In genomic region chr4:7043521-7044414, GRCh38 we compare ENCODE assay signal across 8 cellular contexts. TPM values are rescaled to one million over a fixed set of nuclear protein-coding genes. Genes with fewer than 3 reads are reported as not detected.
DNase-seq lines count a peak whose midpoint lies in the region; ATAC-seq and TF ChIP-seq lines count a peak whose summit lies in the region.

No MANE protein-coding gene starts in this region.

- H3K36me3 Mint-ChIP-seq in glutamatergic neuron (ENCODE audit: unreplicated experiment): no peaks in the 10 kb centered on the region

- no peaks in the 10 kb centered on the region for H3K27me3 ChIP-seq in prostate gland (replicated peaks; ENCODE audit: insufficient read depth)

- peaks cover 15% of the 10 kb centered on the region for H3K9me3 Mint-ChIP-seq in glutamatergic neuron (ENCODE audit: unreplicated experiment)

- H3K36me3 ChIP-seq in prostate gland: no peaks in the 10 kb centered on the region

- peaks cover 13% of the 10 kb centered on the region for H3K27me3 Mint-ChIP-seq in glutamatergic neuron (ENCODE audit: unreplicated experiment)

- peak; percentile 13 for TF ChIP-seq CTCF in glutamatergic neuron (IDR thresholded peaks at IDR 0.05; ENCODE audit: partially characterized antibody, unreplicated experiment)
- no peak for TF ChIP-seq CTCF in prostate gland (IDR thresholded peaks at IDR 0.05)

- peak overlapping the region; percentile 86 to 91 for H3K27ac ChIP-seq in prostate gland

- peak; percentile 31 for TF ChIP-seq POLR2A in prostate gland (IDR thresholded peaks at IDR 0.05)

- peak; percentile 34 for DNase-seq in NCI-H2227 (lab: John Stamatoyannopoulos, UW; ENCODE audit: unreplicated experiment)
- no peak for DNase-seq in NCI-H2227 treated with DMSO at 0.1 percent for 48 hours (lab: John Stamatoyannopoulos, UW)
- DNase-seq in RPMI8226: peak; percentile 45
- peak; percentile 44 for DNase-seq in activated gamma-delta T cell treated with Interleukin-2 at 50 U/mL for 16 hours
- peak; percentile 51 for DNase-seq in glutamatergic neuron
- DNase-seq in prostate gland (ENCODE audit: low spot score): peak; percentile 12
- DNase-seq in SHP77 (lab: John Stamatoyannopoulos, UW): no peak

- peaks cover 35% of the 10 kb centered on the region for H3K4me1 Mint-ChIP-seq in glutamatergic neuron (ENCODE audit: low read depth, unreplicated experiment)

- intact Hi-C loops in prostate gland (cut with DNase I): loop anchor here (1.0 to 10.0 kb wide), 3 partner anchors 24 to 259 kb away; partner anchors contain the start of gene KIAA0232

- WGBS in prostate gland: 2% methylated on average over 56 of the region's 88 CpGs

- H3K4me3 Mint-ChIP-seq in glutamatergic neuron (ENCODE audit: unreplicated experiment): peak overlapping the region; percentile 88

- H3K4me1 ChIP-seq in prostate gland (replicated peaks): peaks cover 28% of the 10 kb centered on the region

- ATAC-seq in HG02943 (IDR thresholded peaks at IDR 0.05; ENCODE audit: low read depth, unreplicated experiment): peak; percentile 32

- peak overlapping the region; percentile 64 for H3K27ac Mint-ChIP-seq in glutamatergic neuron (ENCODE audit: unreplicated experiment)

- no peaks in the 10 kb centered on the region for H3K9me3 ChIP-seq in prostate gland

- H3K4me3 ChIP-seq in prostate gland: peak overlapping the region; percentile 82 to 95

RNA-seq across cellular contexts. Expression of gene TADA2B, which starts 0.6 kb away (rescaled TPM):
- 14.3 TPM for total RNA-seq in glutamatergic neuron (ENCODE audit: unreplicated experiment)
- 10 to 100 TPM; 34.5 to 41.2 TPM for total RNA-seq in prostate gland

RNA-seq across cellular contexts. Expression of gene GRPEL1, which starts 24.1 kb away (rescaled TPM):
- total RNA-seq in glutamatergic neuron (ENCODE audit: unreplicated experiment) (14.0 TPM), prostate gland (10 to 100 TPM; 12.8 to 25.6 TPM)

Comparison
In these comparisons a context has a peak if more than half of its experiments do, and no peak if none do; other contexts are left out.
1. DNase-seq: peak in NCI-H2227 (single experiment), RPMI8226 (single experiment), activated gamma-delta T cell treated with Interleukin-2 at 50 U/mL for 16 hours (single experiment), glutamatergic neuron (single experiment) and prostate gland (single experiment); none in NCI-H2227 treated with DMSO at 0.1 percent for 48 hours (single experiment) and SHP77 (0 of 2).